ENCODE assay signal across 29 cellular contexts in genomic region chr10:48899781-48900180, GRCh38. TPM values are rescaled to one million over a fixed set of nuclear protein-coding genes. Genes with fewer than 3 reads are reported as not detected.
"Had no signal": no experiment of that assay in that cellular context is flagged by ENCODE, and none has a peak within 500 bp of the region (broad histone marks: within the 10 kb centered on the region; RNA-seq: fewer than 3 reads in every experiment).

No MANE protein-coding gene starts in this region.

- H3K27me3 ChIP-seq: esophagus muscularis mucosa, hepatocyte, neutrophil, sigmoid colon, thyroid gland, upper lobe of left lung, uterus had no signal

- H3K4me3 ChIP-seq: coronary artery, dorsolateral prefrontal cortex, esophagus muscularis mucosa, gastroesophageal sphincter, hepatocyte, lung, sigmoid colon, skin epidermis, thyroid gland, upper lobe of left lung, uterus had no signal

- H3K36me3 ChIP-seq: esophagus muscularis mucosa, gastroesophageal sphincter, sigmoid colon, thyroid gland, upper lobe of left lung, uterus had no signal

- H2AFZ ChIP-seq: hepatocyte had no signal

- H3K27ac Mint-ChIP-seq: naive thymus-derived CD4-positive, alpha-beta T cell had no signal

- ATAC-seq: gastroesophageal sphincter had no signal

- H3K4me1 ChIP-seq: sigmoid colon, thyroid gland, uterus had no signal

- H3K36me3 Mint-ChIP-seq: naive thymus-derived CD4-positive, alpha-beta T cell had no signal

- H3K4me2 ChIP-seq: hepatocyte had no signal

- H3K79me2 ChIP-seq: hepatocyte had no signal

- DNase-seq: caudate nucleus; dorsolateral prefrontal cortex; effector memory CD4-positive, alpha-beta T cell; glutamatergic neuron; naive thymus-derived CD4-positive, alpha-beta T cell; posterior cingulate gyrus; sigmoid colon; stimulated activated CD4-positive, alpha-beta T cell treated with anti-CD3 and anti-CD28 coated beads, Interleukin-2, amount 100 ng/mL, for 24 hours; stimulated activated CD4-positive, alpha-beta T cell treated with anti-CD3 and anti-CD28 coated beads, Interleukin-4, amount 100 ng/mL, for 4 hours; stimulated activated naive CD4-positive, alpha-beta T cell treated with Interleukin-2 at 50 U/mL for 16 hours; thyroid gland; upper lobe of left lung; uterus had no signal

- H3K4me3 Mint-ChIP-seq: naive thymus-derived CD4-positive, alpha-beta T cell had no signal

- H3K4me1 Mint-ChIP-seq: naive thymus-derived CD4-positive, alpha-beta T cell had no signal

- H3K9me3 ChIP-seq: esophagus muscularis mucosa, neutrophil, sigmoid colon, thyroid gland, upper lobe of left lung, uterus had no signal

- H3K27ac ChIP-seq: coronary artery, epithelial cell of prostate, hepatocyte, neutrophil, sigmoid colon, thyroid gland, uterus had no signal

RNA-seq across cellular contexts. Expression of gene LRRC18, which starts 39.9 kb away (rescaled TPM):
- total RNA-seq: chondrocyte; dorsolateral prefrontal cortex; esophagus muscularis mucosa; fibroblast of villous mesenchyme; gastroesophageal sphincter; hepatocyte; kidney epithelial cell; mesenteric fat pad; mononuclear cell; naive thymus-derived CD4-positive, alpha-beta T cell; osteoblast; pulmonary artery endothelial cell; sigmoid colon; thyroid gland had no signal
- polyA plus RNA-seq: hepatocyte; naive thymus-derived CD4-positive, alpha-beta T cell; neural cell had no signal
